Comparison of ENCODE assay signal across 12 cellular contexts in the genomic region with DNA sequence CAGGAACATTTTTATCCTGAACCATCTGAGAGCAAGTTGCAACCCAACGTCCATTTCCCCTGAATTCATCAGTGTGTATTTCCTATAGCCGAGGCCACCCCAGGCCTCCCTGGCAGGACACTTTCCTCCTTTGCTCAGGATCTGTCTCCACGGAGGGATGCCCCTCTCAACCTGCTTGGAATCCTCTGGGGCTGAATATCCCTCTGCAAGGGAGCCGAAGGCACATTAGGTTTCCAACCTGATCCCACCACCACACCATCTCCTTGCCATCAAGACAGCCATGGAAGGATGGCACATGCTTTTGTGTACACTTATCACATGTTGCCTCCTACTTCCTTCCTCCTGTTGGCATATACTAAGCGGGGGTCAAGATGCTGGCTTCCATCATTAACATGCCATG.
"Had no signal": no experiment of that assay in that cellular context is flagged by ENCODE, and none has a peak within 500 bp of the region (broad histone marks: within the 10 kb centered on the region; RNA-seq: fewer than 3 reads in every experiment).

No MANE protein-coding gene starts in this region.

- H3K9me3 ChIP-seq: lower lobe of right lung, pancreas, vagina had no signal

- ATAC-seq: activated naive CD4-positive, alpha-beta T cell treated with anti-CD3 and anti-CD28 coated beads, Interleukin-2, amount 50 U/mL, for 72 hours had no signal

- H3K27me3 ChIP-seq: esophagus squamous epithelium, pancreas, tibial nerve, vagina had no signal

- H3K27me3 Mint-ChIP-seq: naive B cell had no signal

- H3K4me3 Mint-ChIP-seq: naive B cell had no signal

- H3K36me3 ChIP-seq: cardiac muscle cell, lower lobe of right lung, pancreas, vagina had no signal

- H3K27ac ChIP-seq: cardiac muscle cell, esophagus squamous epithelium, lower lobe of right lung, pancreas, tibial nerve, vagina had no signal

- DNase-seq: activated CD4-positive, alpha-beta T cell treated with anti-CD3 and anti-CD28 coated beads, Interleukin-2, amount 50 U/mL, for 4 hours; esophagus squamous epithelium; lower lobe of right lung; midbrain; naive B cell; small intestine had no signal

- H3K4me1 ChIP-seq: esophagus squamous epithelium, lower lobe of right lung, pancreas, tibial nerve, vagina had no signal

- H3K4me3 ChIP-seq: cardiac muscle cell, coronary artery, esophagus squamous epithelium, lower lobe of right lung, pancreas, tibial nerve, vagina had no signal
